Comparison of ENCODE assay signal across 13 cellular contexts in genomic region chr16:10266809-10267208, GRCh38.
DNase-seq lines count a peak whose midpoint lies in the region; ATAC-seq lines count a peak whose summit lies in the region.
"Had no signal": no experiment of that assay in that cellular context is flagged by ENCODE, and none has a peak within 500 bp of the region (broad histone marks: within the 10 kb centered on the region; RNA-seq: fewer than 3 reads in every experiment).

No MANE protein-coding gene starts in this region.

- H3K4me3 Mint-ChIP-seq in activated T-cell treated with anti-CD3 and anti-CD28 coated beads, Interleukin-2, amount 50 U/mL, for 24 hours = no peak overlapping the region
- no peak overlapping the region for H3K4me3 Mint-ChIP-seq in stimulated activated naive B cell treated with anti-CD40 and anti-IgM and Interleukin-4, amounts not matched to agents 10 μg/mL and 1 μg/mL and 100 μg/mL, for 72 hours

- H3K9me3 Mint-ChIP-seq in activated T-cell treated with anti-CD3 and anti-CD28 coated beads, Interleukin-2, amount 50 U/mL, for 24 hours = peaks cover under 1% of the 10 kb centered on the region
- H3K9me3 Mint-ChIP-seq in stimulated activated naive B cell treated with anti-CD40 and anti-IgM and Interleukin-4, amounts not matched to agents 10 μg/mL and 1 μg/mL and 100 μg/mL, for 72 hours = peaks cover under 1% of the 10 kb centered on the region in 2 donors

- H3K27ac Mint-ChIP-seq in activated T-cell treated with anti-CD3 and anti-CD28 coated beads, Interleukin-2, amount 50 U/mL, for 24 hours = peak overlapping the region; percentile 83
- H3K27ac Mint-ChIP-seq in stimulated activated naive B cell treated with anti-CD40 and anti-IgM and Interleukin-4, amounts not matched to agents 10 μg/mL and 1 μg/mL and 100 μg/mL, for 72 hours = peak overlapping the region; percentile 21

- no peaks in the 10 kb centered on the region for H3K27me3 Mint-ChIP-seq in activated T-cell treated with anti-CD3 and anti-CD28 coated beads, Interleukin-2, amount 50 U/mL, for 24 hours
- H3K27me3 Mint-ChIP-seq in stimulated activated naive B cell treated with anti-CD40 and anti-IgM and Interleukin-4, amounts not matched to agents 10 μg/mL and 1 μg/mL and 100 μg/mL, for 72 hours = no peaks in the 10 kb centered on the region

- ATAC-seq in HG02759 (IDR thresholded peaks at IDR 0.05; ENCODE audit: unreplicated experiment) = peak; percentile 74
- peak; percentile 93 to 99 for ATAC-seq in stimulated activated naive B cell treated with anti-CD40 and anti-IgM and Interleukin-4, amounts not matched to agents 10 μg/mL and 1 μg/mL and 100 μg/mL, for 72 hours (replicated peaks)
- ATAC-seq in GM19324 (IDR thresholded peaks at IDR 0.05; ENCODE audit: low FRiP score, unreplicated experiment) = no peak
- ATAC-seq: heart left ventricle had no signal

- H3K36me3 Mint-ChIP-seq in activated T-cell treated with anti-CD3 and anti-CD28 coated beads, Interleukin-2, amount 50 U/mL, for 24 hours (ENCODE audit: low read depth) = no peaks in the 10 kb centered on the region
- no peaks in the 10 kb centered on the region for H3K36me3 Mint-ChIP-seq in stimulated activated naive B cell treated with anti-CD40 and anti-IgM and Interleukin-4, amounts not matched to agents 10 μg/mL and 1 μg/mL and 100 μg/mL, for 72 hours

- peak; percentile 36 for DNase-seq in activated naive CD4-positive, alpha-beta T cell treated with Interleukin-2 at 50 U/mL for 16 hours
- DNase-seq in activated naive CD4-positive, alpha-beta T cell (lab: John Stamatoyannopoulos, UW) = no peak
- peak; percentile 33 for DNase-seq in activated T-cell treated with anti-CD3 and anti-CD28 coated beads, Interleukin-2, amount 50 U/mL, for 24 hours
- DNase-seq in stimulated activated naive B cell treated with anti-CD40 and anti-IgM and Interleukin-4, amounts not matched to agents 10 μg/mL and 1 μg/mL and 100 μg/mL, for 72 hours = peak; percentile 24
- no peak for DNase-seq in NCI-H1417 (lab: John Stamatoyannopoulos, UW)
- DNase-seq in T-helper 9 cell = no peak
- DNase-seq: effector memory CD4-positive, alpha-beta T cell; EL; heart left ventricle; mammary epithelial cell; NCI-H345 had no signal

- peaks cover 18% of the 10 kb centered on the region for H3K4me1 Mint-ChIP-seq in activated T-cell treated with anti-CD3 and anti-CD28 coated beads, Interleukin-2, amount 50 U/mL, for 24 hours (ENCODE audit: low read depth)
- peaks cover 5 to 18% of the 10 kb centered on the region in 2 donors for H3K4me1 Mint-ChIP-seq in stimulated activated naive B cell treated with anti-CD40 and anti-IgM and Interleukin-4, amounts not matched to agents 10 μg/mL and 1 μg/mL and 100 μg/mL, for 72 hours

Comparison
In these comparisons a context has a peak if more than half of its experiments do, and no peak if none do; other contexts are left out.
1. DNase-seq: peak in activated naive CD4-positive, alpha-beta T cell treated with Interleukin-2 at 50 U/mL for 16 hours (single experiment), activated T-cell treated with anti-CD3 and anti-CD28 coated beads, Interleukin-2, amount 50 U/mL, for 24 hours (single experiment) and stimulated activated naive B cell treated with anti-CD40 and anti-IgM and Interleukin-4, amounts not matched to agents 10 μg/mL and 1 μg/mL and 100 μg/mL, for 72 hours (single experiment); none in activated naive CD4-positive, alpha-beta T cell (0 of 4), NCI-H1417 (0 of 3) and T-helper 9 cell (single experiment).